2 cellular contexts compared by ENCODE assay signal in genomic region chr19:18912933-18913332, GRCh38.
TF ChIP-seq lines count a peak whose summit lies in the region.

No MANE protein-coding gene starts in this region.

TF ChIP-seq in HEK293, 187 proteins besides CTCF, POLR2A, EP300 and RAD21:
- peak; percentile 88 for TF ChIP-seq GLIS1 (tag by site-specific recombination; IDR thresholded peaks at IDR 0.05)
- TF ChIP-seq ZNF626 (tag by site-specific recombination; IDR thresholded peaks at IDR 0.05): no peak

TF ChIP-seq in K562, 482 proteins besides CTCF, POLR2A, EP300 and RAD21:
- TF ChIP-seq POLR2G (IDR thresholded peaks at IDR 0.05; ENCODE audit: low read depth, low read length) (peak; percentile 53), TEAD4 (IDR thresholded peaks at IDR 0.05; ENCODE audit: low read length) (no peak), TEAD4 (CRISPR knock-in tag; IDR thresholded peaks at IDR 0.05; ENCODE audit: borderline replicate concordance) (no peak)
